In the genomic region with DNA sequence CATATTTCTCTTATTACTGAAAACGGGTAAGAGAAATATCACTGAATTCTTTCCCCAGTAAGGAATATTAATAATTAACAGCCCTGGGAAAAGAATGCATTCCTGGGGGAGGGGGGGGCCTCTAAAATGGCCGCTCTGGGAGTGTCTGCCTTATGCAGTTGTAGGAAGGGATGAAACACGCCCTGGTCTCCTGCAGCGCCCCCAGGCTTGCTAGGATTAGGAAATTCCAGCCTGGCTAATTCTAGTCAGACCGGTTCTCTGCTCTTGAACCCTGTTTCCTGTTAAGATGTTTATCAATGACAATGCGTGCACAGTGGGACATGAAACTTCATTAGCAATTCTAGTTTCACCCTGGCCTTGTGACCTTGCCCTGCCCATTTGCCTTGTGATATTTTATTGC, we compare ENCODE assay signal across 8 cellular contexts.
DNase-seq lines count a peak whose midpoint lies in the region; ATAC-seq, FAIRE-seq and TF ChIP-seq lines count a peak whose summit lies in the region.
"Not testable (repeated sequence)": the region's sequence is repeated elsewhere in the genome, so short reads cannot be mapped to it uniquely, and the experiment has no call there.

No MANE protein-coding gene starts in this region.

- not testable (repeated sequence) for H3K79me2 ChIP-seq in GM23338 (replicated peaks; ENCODE audit: insufficient read depth); H1 (ENCODE audit: control insufficient read depth in 1 of 2, insufficient read depth in 2 of 2, low read length in 2 of 2); HepG2 (ENCODE audit: insufficient read depth, low read length)

- not testable (repeated sequence) for H3K9ac ChIP-seq in H1 (replicated peaks in 1 of 4; ENCODE audit: extremely low read depth in 1 of 4, low read depth in 3 of 4, low read length in 3 of 4); HepG2 (ENCODE audit: insufficient read depth, low read depth, low read length)

- POLR2A ChIA-PET in A549 (lab: Yijun Ruan, JAX); Caco-2 (lab: Charles Lee); HEK293 (lab: Yijun Ruan, JAX); WTC11 (lab: Charles Lee); HepG2 (lab: Yijun Ruan, JAX): not testable (repeated sequence)
- POLR2A ChIA-PET in H1 (lab: Charles Lee; ENCODE audit: partially characterized antibody), result interaction anchor here (2.4 kb wide), 1 partner anchor 10 kb away, joined by 6 read pairs; no protein-coding TSS in a partner anchor

- H3K27ac ChIP-seq in A549 (peak overlapping the region; percentile 39 to 72; a peak in 4 of 6 replicates), GM23338 (ENCODE audit: low read depth) (peak overlapping the region; percentile 80; the same call in 1 of the 2 replicates)
- H3K27ac ChIP-seq in HEK293 (ENCODE audit: extremely low read depth, low read depth, low read length); H1 (ENCODE audit: low read depth, low read length); HepG2 (ENCODE audit: extremely low read length, insufficient read depth, low read length): not testable (repeated sequence)

- H3K27ac Mint-ChIP-seq in Caco-2 (ENCODE audit: unreplicated experiment); Calu3 (ENCODE audit: unreplicated experiment): not testable (repeated sequence)
- H3K27ac Mint-ChIP-seq in GM23338 (peak overlapping the region; percentile 98), WTC11 (peak overlapping the region; percentile 91)

- intact Hi-C loops in Caco-2 (cut with micrococcal nuclease; ENCODE audit: unreplicated experiment); Calu3 (cut with micrococcal nuclease; ENCODE audit: unreplicated experiment); HepG2 (cut with micrococcal nuclease; ENCODE audit: unreplicated experiment): not testable (repeated sequence)

- WGBS in A549 (ENCODE audit: missing lambda C conversion rate), result 12% methylated on average over 6 of the region's 6 CpGs
- WGBS in H1 (ENCODE audit: extremely low coverage in 1 of 2, insufficient coverage in 1 of 2, insufficient read length in 1 of 2, insufficient replicate concordance in 2 of 2, low coverage in 1 of 2, low lambda C conversion rate in 2 of 2, missing lambda C conversion rate in 1 of 2), 2 experiments, result 82% methylated on average over 6 of the region's 6 CpGs; no CpG with 5 or more reads in 1 of the 2 experiments
- 0% methylated on average over 2 of the region's 6 CpGs for WGBS in HepG2 (ENCODE audit: low lambda C conversion rate)

- not testable (repeated sequence) for H3K9me3 ChIP-seq in A549; HEK293 (ENCODE audit: control insufficient read depth, insufficient read depth, low read depth, low read length); H1 (ENCODE audit: insufficient read depth in 2 of 2, low read depth in 1 of 2, low read length in 1 of 2); HepG2 (ENCODE audit: low read length)
- H3K9me3 ChIP-seq in Caco-2, result peaks cover 13% of the 10 kb centered on the region

- DNase-seq in A549 (ENCODE audit: low read depth in 1 of 2, low spot score in 1 of 2) (peak in 1 of 2 experiments; percentile 56), Caco-2 (peak; percentile 51 to 53), Calu3 (peak; percentile 19), WTC11 (ENCODE audit: low spot score) (peak; percentile 27)
- DNase-seq in GM23338 (ENCODE audit: low spot score); H1 (ENCODE audit: low read depth in 1 of 2, low spot score in 2 of 2); HepG2 (ENCODE audit: low spot score): not testable (repeated sequence)

- not testable (repeated sequence) for H3K4me3 Mint-ChIP-seq in Caco-2 (ENCODE audit: unreplicated experiment); Calu3 (ENCODE audit: low read depth, unreplicated experiment); GM23338; WTC11

- not testable (repeated sequence) for H2BK5ac ChIP-seq in H1 (ENCODE audit: low read depth, low read length)

- FAIRE-seq in A549 (lab: Jason Lieb, UNC); H1 (lab: Jason Lieb, UNC); HepG2 (lab: Jason Lieb, UNC): not testable (repeated sequence)

- TF ChIP-seq CTCF in A549 (IDR thresholded peaks at IDR 0.05); Caco-2 (IDR thresholded peaks at IDR 0.05; ENCODE audit: insufficient read depth in 1 of 2, low read depth in 1 of 2, low read length in 1 of 2, severe bottlenecking in 1 of 2, unreplicated experiment in 1 of 2); Calu3 (IDR thresholded peaks at IDR 0.05; ENCODE audit: unreplicated experiment); GM23338 (conservative IDR thresholded peaks at IDR 0.05; ENCODE audit: low read depth in 2 of 2); HEK293 (tag by site-specific recombination; IDR thresholded peaks at IDR 0.05); WTC11 (IDR thresholded peaks at IDR 0.05); H1 (IDR thresholded peaks at IDR 0.05; ENCODE audit: control extremely low read depth in 1 of 3, insufficient read depth in 1 of 3, low read depth in 1 of 3, low read length in 3 of 3); HepG2 (CRISPR knock-in tag; IDR thresholded peaks at IDR 0.05): not testable (repeated sequence)

- TF ChIP-seq RAD21 in A549 (conservative IDR thresholded peaks at IDR 0.05 in 1 of 2, IDR thresholded peaks at IDR 0.05 in 1 of 2); H1 (IDR thresholded peaks at IDR 0.05 in 1 of 2, conservative IDR thresholded peaks at IDR 0.05 in 1 of 2; ENCODE audit: low read depth in 2 of 2, low read length in 2 of 2); HepG2 (CRISPR knock-in tag; IDR thresholded peaks at IDR 0.05): not testable (repeated sequence)

- H2AFZ ChIP-seq in GM23338; H1 (ENCODE audit: low read length); HepG2 (ENCODE audit: low read length): not testable (repeated sequence)

- H3K9me3 Mint-ChIP-seq in Caco-2 (ENCODE audit: unreplicated experiment) (peaks cover 26% of the 10 kb centered on the region), GM23338 (peaks cover 32% of the 10 kb centered on the region), WTC11 (peaks cover 45% of the 10 kb centered on the region)
- not testable (repeated sequence) for H3K9me3 Mint-ChIP-seq in Calu3 (ENCODE audit: low read depth, unreplicated experiment)

- not testable (repeated sequence) for TF ChIP-seq EP300 in A549 (IDR thresholded peaks at IDR 0.05); HepG2 (IDR thresholded peaks at IDR 0.05; ENCODE audit: low read depth in 2 of 2, low read length in 2 of 2); HepG2 (CRISPR knock-in tag; IDR thresholded peaks at IDR 0.05; ENCODE audit: borderline replicate concordance)
- peak; percentile 80 to 81; a peak in 2 of 3 replicates for TF ChIP-seq EP300 in H1 (IDR thresholded peaks at IDR 0.05; ENCODE audit: borderline replicate concordance in 1 of 2, low read depth in 2 of 2, low read length in 2 of 2)

- H3K4me1 Mint-ChIP-seq in Caco-2 (ENCODE audit: low read depth, unreplicated experiment), result not testable (repeated sequence)
- H3K4me1 Mint-ChIP-seq in Calu3 (ENCODE audit: low read depth, unreplicated experiment) (peaks cover 12% of the 10 kb centered on the region), GM23338 (peaks cover 24% of the 10 kb centered on the region), WTC11 (peaks cover 30% of the 10 kb centered on the region)

- H4K20me1 ChIP-seq in GM23338 (replicated peaks; ENCODE audit: insufficient read depth); H1 (replicated peaks in 1 of 2; ENCODE audit: control insufficient read depth in 1 of 2, insufficient read depth in 2 of 2, low read length in 2 of 2); HepG2 (ENCODE audit: insufficient read depth, low read length): not testable (repeated sequence)

- not testable (repeated sequence) for H4K8ac ChIP-seq in H1 (ENCODE audit: extremely low read depth, insufficient read depth, low read length)

- not testable (repeated sequence) for H3K27me3 ChIP-seq in Caco-2 (replicated peaks; ENCODE audit: control insufficient read depth, insufficient read depth, low read length); GM23338 (ENCODE audit: insufficient read depth); H1 (replicated peaks in 1 of 4; ENCODE audit: control insufficient read depth in 3 of 4, extremely low read depth in 1 of 4, insufficient read depth in 3 of 4, low read length in 3 of 4); HepG2 (ENCODE audit: control insufficient read depth in 1 of 2, insufficient read depth in 2 of 2, low read length in 2 of 2)

- not testable (repeated sequence) for H2AK5ac ChIP-seq in H1 (ENCODE audit: low read depth, low read length)

- not testable (repeated sequence) for H3K18ac ChIP-seq in H1 (ENCODE audit: extremely low read depth, low read length)

- BruUV-seq in Caco-2 (replicated peaks; lab: Mats Ljungman, UMichigan); Calu3 (replicated peaks; lab: Mats Ljungman, UMichigan); HepG2 (replicated peaks; lab: Mats Ljungman, UMichigan): not testable (repeated sequence)

- H3K23ac ChIP-seq in H1 (ENCODE audit: insufficient read length), result not testable (repeated sequence)

- H3K14ac ChIP-seq in H1 (ENCODE audit: insufficient read length), result not testable (repeated sequence)

- not testable (repeated sequence) for H2BK120ac ChIP-seq in H1 (replicated peaks; ENCODE audit: low read depth, low read length)

- not testable (repeated sequence) for H3K36me3 ChIP-seq in Caco-2 (ENCODE audit: control insufficient read depth, insufficient read depth, low read length); GM23338 (ENCODE audit: insufficient read depth); HEK293 (ENCODE audit: control insufficient read depth in 2 of 2, insufficient read depth in 1 of 2, low read length in 2 of 2); H1 (ENCODE audit: control insufficient read depth in 2 of 4, insufficient read depth in 4 of 4, low read length in 3 of 4); HepG2 (replicated peaks in 1 of 2; ENCODE audit: control insufficient read depth in 1 of 2, insufficient read depth in 2 of 2, low read length in 2 of 2)

- H2BK15ac ChIP-seq in H1 (ENCODE audit: low read length), result not testable (repeated sequence)

- H3K4me2 ChIP-seq in A549, result peak overlapping the region; percentile 44
- H3K4me2 ChIP-seq in GM23338; H1 (ENCODE audit: insufficient read depth in 1 of 2, low read depth in 2 of 2, low read length in 2 of 2); HepG2 (ENCODE audit: low read depth, low read length): not testable (repeated sequence)

- not testable (repeated sequence) for H3K56ac ChIP-seq in H1 (replicated peaks; ENCODE audit: insufficient read length, low read depth, low read length)

- in situ Hi-C loops in HepG2 (cut with HindIII; ENCODE audit: extremely low pct_ligation_motif_present, low pct_unique_long_range_greater_than_20kb), result not testable (repeated sequence)

- not testable (repeated sequence) for ATAC-seq in A549, GM23338, WTC11, HepG2

- H3K4me3 ChIP-seq in A549; Caco-2 (ENCODE audit: low read depth, low read length); GM23338; HEK293 (ENCODE audit: low read depth, low read length); H1 (ENCODE audit: extremely low read depth in 1 of 4, insufficient read depth in 2 of 4, low read depth in 3 of 4, low read length in 4 of 4); HepG2 (replicated peaks in 1 of 3; ENCODE audit: insufficient read depth in 1 of 3, low read depth in 2 of 3, low read length in 3 of 3): not testable (repeated sequence)

- not testable (repeated sequence) for H3F3A ChIP-seq in GM23338 (replicated peaks; ENCODE audit: low read depth)

- TF ChIP-seq POLR2A in A549 (IDR thresholded peaks at IDR 0.05; ENCODE audit: low read length); H1 (IDR thresholded peaks at IDR 0.05; ENCODE audit: control extremely low read depth in 1 of 2, low read depth in 2 of 2, low read length in 2 of 2); HepG2 (IDR thresholded peaks at IDR 0.05; ENCODE audit: insufficient read depth in 1 of 2, low read depth in 2 of 2, low read length in 2 of 2): not testable (repeated sequence)

- H3K27me3 Mint-ChIP-seq in Caco-2 (ENCODE audit: insufficient read depth, unreplicated experiment); GM23338 (ENCODE audit: insufficient read depth, low read depth, poor library complexity); WTC11 (ENCODE audit: low read depth): not testable (repeated sequence)
- peaks cover 13% of the 10 kb centered on the region for H3K27me3 Mint-ChIP-seq in Calu3 (ENCODE audit: unreplicated experiment)

- not testable (repeated sequence) for H3K23me2 ChIP-seq in H1 (ENCODE audit: low read depth, low read length)

- not testable (repeated sequence) for H2BK20ac ChIP-seq in H1 (ENCODE audit: low read length)

- not testable (repeated sequence) for H3K79me1 ChIP-seq in H1 (ENCODE audit: low read depth, low read length)

- H3K36me3 Mint-ChIP-seq in Caco-2 (ENCODE audit: insufficient read depth, unreplicated experiment); Calu3 (ENCODE audit: insufficient read depth, unreplicated experiment): not testable (repeated sequence)
- H3K36me3 Mint-ChIP-seq in GM23338 (ENCODE audit: low read depth) (peaks cover 45% of the 10 kb centered on the region), WTC11 (peaks cover 43% of the 10 kb centered on the region)

- H3K4me1 ChIP-seq in A549, result peaks cover 11% of the 10 kb centered on the region; the same call in 1 of the 3 replicates
- H3K4me1 ChIP-seq in Caco-2; GM23338 (ENCODE audit: insufficient read depth); HEK293 (ENCODE audit: control insufficient read depth, insufficient read depth, low read length); H1 (replicated peaks in 1 of 4; ENCODE audit: control insufficient read depth in 3 of 4, insufficient read depth in 4 of 4, low read length in 3 of 4); HepG2 (ENCODE audit: insufficient read depth, low read length): not testable (repeated sequence)

- H3K4ac ChIP-seq in H1 (replicated peaks; ENCODE audit: insufficient read length, low read depth, low read length), result not testable (repeated sequence)

- not testable (repeated sequence) for H2BK12ac ChIP-seq in H1 (ENCODE audit: low read depth, low read length)

- CTCF ChIA-PET in A549 (lab: Yijun Ruan, JAX); Caco-2 (lab: Charles Lee); Calu3 (lab: Charles Lee); HEK293 (lab: Yijun Ruan, JAX); WTC11 (lab: Charles Lee); H1 (lab: Charles Lee; ENCODE audit: partially characterized antibody); HepG2 (lab: Yijun Ruan, JAX; ENCODE audit: low intra/inter-chr PET ratio, low total read pairs): not testable (repeated sequence)

- H3K9me2 ChIP-seq in GM23338 (ENCODE audit: insufficient read depth), result not testable (repeated sequence)

- H4K5ac ChIP-seq in H1 (ENCODE audit: insufficient read length, low read depth, low read length), result not testable (repeated sequence)

- H4K91ac ChIP-seq in H1 (replicated peaks; ENCODE audit: insufficient read length, low read length), result not testable (repeated sequence)
